ENCODE assay signal across 8 cellular contexts in genomic region chr2:11342561-11343343, GRCh38. TPM values are rescaled to one million over a fixed set of nuclear protein-coding genes. Genes with fewer than 3 reads are reported as not detected.
DNase-seq lines count a peak whose midpoint lies in the region; ATAC-seq and TF ChIP-seq lines count a peak whose summit lies in the region.

No MANE protein-coding gene starts in this region.

- no peak for TF ChIP-seq CTCF in 22Rv1 (IDR thresholded peaks at IDR 0.05)

- intact Hi-C loops in aorta (cut with DNase I), result loop anchor here (1.0 to 10.0 kb wide), 6 partner anchors 50 to 188 kb away; partner anchors contain the start of gene SLC66A3 (in 1 of the 2)

- H3K4me1 ChIP-seq in mesodermal cell (ENCODE audit: control insufficient read depth, insufficient read depth, low read length, poor library complexity, severe bottlenecking) (peaks cover 26% of the 10 kb centered on the region), aorta (ENCODE audit: control insufficient read depth in 1 of 2, insufficient read depth in 2 of 2, low read length in 2 of 2) (peaks cover 0 to 2% of the 10 kb centered on the region in 2 donors)

- WGBS in mesodermal cell (ENCODE audit: insufficient coverage in 2 of 2), 2 experiments, result 11 to 17% methylated on average over 6 to 10 of the region's 13 CpGs
- WGBS in aorta, 2 donors, result 0 to 1% methylated on average over 13 of the region's 13 CpGs

- peak overlapping the region; percentile 76 for H3K27ac ChIP-seq in 22Rv1
- peak overlapping the region; percentile 91 for H3K27ac ChIP-seq in mesodermal cell (ENCODE audit: low read depth, low read length, severe bottlenecking)
- peak overlapping the region; percentile 20 to 79 for H3K27ac ChIP-seq in aorta (ENCODE audit: low read depth in 1 of 2, low read length in 2 of 2)

- H3K4me3 ChIP-seq in mesodermal cell (ENCODE audit: extremely low read depth, insufficient read depth, low read length, poor library complexity, severe bottlenecking) (peak overlapping the region; percentile 99), aorta (ENCODE audit: low read length in 2 of 2) (peak overlapping the region; percentile 94 to 96)

- no peaks in the 10 kb centered on the region for H3K27me3 ChIP-seq in aorta (ENCODE audit: control insufficient read depth in 1 of 2, insufficient read depth in 2 of 2, low read length in 1 of 2)

- ATAC-seq in aorta (ENCODE audit: low FRiP score), result no peak

- no peaks in the 10 kb centered on the region for H3K9me3 ChIP-seq in mesodermal cell (ENCODE audit: control insufficient read depth, low read length)
- no peaks in the 10 kb centered on the region for H3K9me3 ChIP-seq in aorta (ENCODE audit: control insufficient read depth, low read length)

- in situ Hi-C loops in G401 (cut with HindIII; ENCODE audit: low sequenced_read_pairs), result no loop called here

- H3K36me3 ChIP-seq in mesodermal cell (ENCODE audit: control insufficient read depth, insufficient read depth, low read length), result peaks cover 6% of the 10 kb centered on the region
- H3K36me3 ChIP-seq in aorta (ENCODE audit: control insufficient read depth in 1 of 2, insufficient read depth in 2 of 2, low read length in 1 of 2), result no peaks in the 10 kb centered on the region

- peak; percentile 67 for DNase-seq in G401 (ENCODE audit: low spot score)
- peak; percentile 69 for DNase-seq in OCI-M1 (lab: John Stamatoyannopoulos, UW)
- DNase-seq in dedifferentiated amniotic fluid mesenchymal stem cell (ENCODE audit: extremely low spot score), result peak; percentile 51
- no peak for DNase-seq in aorta
- no peak for DNase-seq in NCI-H2081 treated with DMSO at 0.1 percent for 48 hours (lab: John Stamatoyannopoulos, UW)
- DNase-seq in activated CD4-positive, alpha-beta T cell treated with anti-CD3 and anti-CD28 coated beads for 4 hours, result no peak

RNA-seq across cellular contexts. Expression of gene ROCK2, which starts 1.7 kb away (rescaled TPM):
- 13.8 and 24.0 TPM in 2 replicates for total RNA-seq in G401 (2014; rRNA removed; shearing (Covaris generic))
- 25.8 TPM for polyA plus RNA-seq in mesodermal cell (2013, experiment 1 of 2)
- 33.7 TPM for polyA plus RNA-seq in mesodermal cell (2013, experiment 2 of 2)
- total RNA-seq in aorta, result 100 to 1,000 TPM in 1 of 2 donors, 10 to 100 TPM in 1; 97.9 to 119 TPM
- 10 to 100 TPM; 19.2 to 20.5 TPM for polyA plus RNA-seq in aorta

Comparison
In these comparisons a context has a peak if more than half of its experiments do, and no peak if none do; other contexts are left out.
1. DNase-seq: peak in G401 (single experiment), OCI-M1 (single experiment) and dedifferentiated amniotic fluid mesenchymal stem cell (single experiment); none in aorta (0 of 2), NCI-H2081 treated with DMSO at 0.1 percent for 48 hours (single experiment) and activated CD4-positive, alpha-beta T cell treated with anti-CD3 and anti-CD28 coated beads for 4 hours (0 of 2).
2. Peak in every context shown above with its lines, with median percentiles within 50 percentile points of each other: H3K27ac ChIP-seq.